In the genomic region with DNA sequence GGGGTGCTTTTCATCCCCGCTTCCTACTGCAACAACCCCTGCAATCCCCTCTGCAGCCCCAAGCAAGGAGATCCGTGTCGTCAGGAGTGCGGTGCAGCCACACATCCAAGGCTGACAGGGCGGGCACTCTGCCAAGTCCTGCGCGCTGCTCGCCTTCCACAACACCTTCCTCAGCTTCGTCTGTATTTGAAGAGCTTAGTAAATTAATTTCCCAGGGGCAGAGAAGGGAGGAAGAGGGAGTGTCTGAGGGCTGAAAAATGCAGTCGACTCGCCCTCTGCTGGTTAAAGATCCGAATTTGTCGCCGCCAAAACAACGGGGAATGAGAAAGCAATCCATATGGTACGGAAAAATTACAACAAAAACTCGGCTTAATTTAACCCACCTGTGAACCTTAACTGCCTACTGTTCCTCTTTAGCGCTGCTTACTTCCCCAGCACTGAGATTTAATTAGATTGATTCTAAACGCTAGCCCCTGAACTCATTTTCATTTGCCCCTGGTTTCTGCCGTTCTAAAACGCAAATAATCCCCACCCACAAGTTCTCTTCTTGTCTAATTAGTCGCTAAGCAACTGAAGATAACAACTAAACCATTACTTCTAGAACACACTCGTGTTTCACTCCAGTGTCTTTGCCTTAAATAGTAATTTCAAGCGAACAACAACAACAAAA, we compare ENCODE assay signal across 8 cellular contexts. TPM values are rescaled to one million over a fixed set of nuclear protein-coding genes. Genes with fewer than 3 reads are reported as not detected.
DNase-seq lines count a peak whose midpoint lies in the region; ATAC-seq, FAIRE-seq and TF ChIP-seq lines count a peak whose summit lies in the region.

No MANE protein-coding gene starts in this region.

- peak; percentile 85 for FAIRE-seq in A204.1 (lab: Jason Lieb, UNC)

- TF ChIP-seq CTCF in LNCaP clone FGC (IDR thresholded peaks at IDR 0.05; ENCODE audit: control insufficient read depth, extremely low read depth, insufficient read depth) (peak; percentile 25; the same call in 1 of the 2 replicates), psoas muscle (IDR thresholded peaks at IDR 0.05) (peak; percentile 38)

- DNase-seq in LNCaP clone FGC (ENCODE audit: low read depth) (no peak), SHP77 treated with DMSO at 0.1 percent for 48 hours (lab: John Stamatoyannopoulos, UW) (peak; percentile 91), left ventricle myocardium superior (peak; percentile 36), psoas muscle (peak; percentile 13 to 53), OCI-M2 (lab: John Stamatoyannopoulos, UW; ENCODE audit: unreplicated experiment) (no peak)

- no peaks in the 10 kb centered on the region for H3K9me3 ChIP-seq in psoas muscle

- H3K4me1 ChIP-seq in psoas muscle, result no peaks in the 10 kb centered on the region

- H3K27me3 ChIP-seq in psoas muscle (ENCODE audit: insufficient read depth in 3 of 3, low read length in 2 of 3), result no peaks in the 10 kb centered on the region

- H3K27ac ChIP-seq in psoas muscle, result no peak overlapping the region

- H3K36me3 ChIP-seq in psoas muscle (ENCODE audit: insufficient read depth in 1 of 2, low read depth in 1 of 2), result no peaks in the 10 kb centered on the region

- ATAC-seq in left ventricle myocardium superior (peak; percentile 49), psoas muscle (peak in 1 of 4 donors; percentile 69), GM21367 (IDR thresholded peaks at IDR 0.05; ENCODE audit: unreplicated experiment) (no peak)
- no peak for ATAC-seq in activated CD4-positive, CD25-positive, alpha-beta regulatory T cell treated with anti-CD3 and anti-CD28 coated beads, Interleukin-2, amount 50 U/mL, for 24 hours

- intact Hi-C loops in left ventricle myocardium superior (cut with micrococcal nuclease), result no loop called here
- intact Hi-C loops in psoas muscle (cut with DNase I), result loop anchor here in 1 of 2 donors (10.0 kb wide), 1 partner anchor 665 kb away; no protein-coding TSS in a partner anchor

- H3K4me3 ChIP-seq in LNCaP clone FGC (ENCODE audit: low read depth, low read length) (no peak overlapping the region), psoas muscle (peak overlapping the region; percentile 54)

- 6 to 9% (median 8%) methylated on average over 24 of the region's 24 CpGs for WGBS in psoas muscle, 3 donors

RNA-seq across cellular contexts. Expression of gene PCDHB1, which starts 10.9 kb away (rescaled TPM):
- not detected for total RNA-seq in left ventricle myocardium superior
- total RNA-seq in psoas muscle, result under 1 TPM in 1 of 4 donors, not detected in 3; 0.06 TPM
- polyA plus RNA-seq in psoas muscle, result under 1 TPM in 1 of 3 donors, not detected in 2; 0.01 TPM

RNA-seq across cellular contexts. Expression of gene PCDHB2, which starts 54.2 kb away (rescaled TPM):
- 2.2 TPM for total RNA-seq in left ventricle myocardium superior
- total RNA-seq in psoas muscle, result 1 to 10 TPM in 2 of 4 donors, under 1 TPM in 2; 0.88 to 1.6 (median 1.2) TPM
- under 1 TPM; 0.30 to 0.61 (median 0.31) TPM for polyA plus RNA-seq in psoas muscle

Comparison
In these comparisons a context has a peak if more than half of its experiments do, and no peak if none do; other contexts are left out.
1. DNase-seq: peak in SHP77 treated with DMSO at 0.1 percent for 48 hours (single experiment), left ventricle myocardium superior (single experiment) and psoas muscle (2 of 2); none in LNCaP clone FGC (single experiment) and OCI-M2 (single experiment).